In genomic region chr4:8202108-8202507, GRCh38 we compare ENCODE assay signal across 1 cellular context.
TF ChIP-seq lines count a peak whose summit lies in the region.

No MANE protein-coding gene starts in this region.

TF ChIP-seq in HepG2, 621 proteins besides CTCF, POLR2A, EP300 and RAD21 (continued from another document):
- no peak for TF ChIP-seq ZNF513 (CRISPR knock-in tag; conservative IDR thresholded peaks at IDR 0.05)
- TF ChIP-seq GZF1 (CRISPR knock-in tag; IDR thresholded peaks at IDR 0.05), result 0 out of 2 replicates have a peak, but pooled peaks have one; percentile 24
- TF ChIP-seq ZNF597 (CRISPR knock-in tag; IDR thresholded peaks at IDR 0.05), result no peak
- peak; percentile 33 for TF ChIP-seq RBM39 (IDR thresholded peaks at IDR 0.05; ENCODE audit: low read depth, low read length, poor library complexity, severe bottlenecking)
- 0 out of 2 replicates have a peak, but pooled peaks have one; percentile 23 for TF ChIP-seq ZNF724P (CRISPR knock-in tag; IDR thresholded peaks at IDR 0.05; ENCODE audit: borderline replicate concordance)
- peak; percentile 37; the same call in 1 of the 2 replicates for TF ChIP-seq ZNF891 (CRISPR knock-in tag; IDR thresholded peaks at IDR 0.05)
- 0 out of 2 replicates have a peak, but pooled peaks have one; percentile 7 for TF ChIP-seq ZNF143 (CRISPR knock-in tag; IDR thresholded peaks at IDR 0.05)
- peak; percentile 74; the same call in 1 of the 2 replicates for TF ChIP-seq ZNF274 (CRISPR knock-in tag; IDR thresholded peaks at IDR 0.05)
- no peak for TF ChIP-seq ARID5B (CRISPR knock-in tag; IDR thresholded peaks at IDR 0.05)
- TF ChIP-seq BCL3 (CRISPR knock-in tag; IDR thresholded peaks at IDR 0.05), result peak; percentile 18; the same call in 1 of the 2 replicates
- TF ChIP-seq RBFOX2 (IDR thresholded peaks at IDR 0.05; ENCODE audit: low read depth, low read length), result peak; percentile 45; the same call in 1 of the 2 replicates
- TF ChIP-seq BCL6 (CRISPR knock-in tag; IDR thresholded peaks at IDR 0.05), result no peak
TF ChIP-seq in HepG2: peak in this region for 11.
